ENCODE assay signal across 11 cellular contexts in genomic region chr1:14946011-14946359, GRCh38.
DNase-seq lines count a peak whose midpoint lies in the region; ATAC-seq and TF ChIP-seq lines count a peak whose summit lies in the region.
"Had no signal": no experiment of that assay in that cellular context is flagged by ENCODE, and none has a peak within 500 bp of the region (broad histone marks: within the 10 kb centered on the region; RNA-seq: fewer than 3 reads in every experiment).

No MANE protein-coding gene starts in this region.

- intact Hi-C loops in spleen (cut with DNase I; ENCODE audit: low total_unique reads), result no loop called here
- intact Hi-C loops in posterior vena cava (cut with DNase I), result no loop called here

- no peaks in the 10 kb centered on the region for H3K9me3 ChIP-seq in OCI-LY1 (ENCODE audit: low read length)
- H3K9me3 ChIP-seq in liver (ENCODE audit: control insufficient read depth in 4 of 4, low read length in 3 of 4), result no peaks in the 10 kb centered on the region
- no peaks in the 10 kb centered on the region for H3K9me3 ChIP-seq in spleen

- ATAC-seq in GM18870 (IDR thresholded peaks at IDR 0.05; ENCODE audit: unreplicated experiment) (no peak), HG03025 (IDR thresholded peaks at IDR 0.05; ENCODE audit: low FRiP score, unreplicated experiment) (no peak)
- ATAC-seq: activated CD4-positive, alpha-beta T cell treated with anti-CD3 and anti-CD28 coated beads for 36 hours; stimulated activated naive CD8-positive, alpha-beta T cell treated with anti-CD3 and anti-CD28 coated beads, Interleukin-15, Interleukin-2, amounts not matched to agents 100 U/mL and 50 U/mL, for 24 hours had no signal

- TF ChIP-seq POLR2A in spleen (IDR thresholded peaks at IDR 0.05), result no peak

- WGBS in liver, result 69% methylated on average over 4 of the region's 4 CpGs
- 46 to 71% (median 57%) methylated on average over 4 of the region's 4 CpGs for WGBS in spleen, 5 donors

- no peak overlapping the region; the same call in 1 of the 2 replicates for H3K4me2 ChIP-seq in OCI-LY1 (ENCODE audit: low read length)

- H3K27me3 ChIP-seq in OCI-LY1 (ENCODE audit: insufficient read depth, low read length), result no peaks in the 10 kb centered on the region
- no peaks in the 10 kb centered on the region for H3K27me3 ChIP-seq in liver (ENCODE audit: control insufficient read depth in 4 of 4, insufficient read depth in 4 of 4, low read length in 3 of 4)
- H3K27me3 ChIP-seq in spleen (replicated peaks in 1 of 7), result no peaks in the 10 kb centered on the region

- no peaks in the 10 kb centered on the region for H4K20me1 ChIP-seq in OCI-LY1 (ENCODE audit: insufficient read depth, low read length)

- H3K9ac ChIP-seq in OCI-LY1 (ENCODE audit: low read length) (peak overlapping the region; percentile 25; the same call in 1 of the 2 replicates), liver (ENCODE audit: low read depth in 1 of 2, low read length in 2 of 2) (no peak overlapping the region)

- no peak for TF ChIP-seq RAD21 in liver (IDR thresholded peaks at IDR 0.05)

- no peaks in the 10 kb centered on the region for H3F3A ChIP-seq in OCI-LY1 (ENCODE audit: insufficient read depth, low read length)

- no peaks in the 10 kb centered on the region for H3K79me2 ChIP-seq in OCI-LY1 (ENCODE audit: insufficient read depth, low read length)

- H3K4me3 ChIP-seq in OCI-LY1 (ENCODE audit: low read depth, low read length, poor library complexity, severe bottlenecking) (no peak overlapping the region), coronary artery (peak overlapping the region; percentile 58), liver (ENCODE audit: low read depth in 1 of 3, low read length in 3 of 3) (no peak overlapping the region), spleen (peak overlapping the region in 1 of 8 donors; percentile 5)

- H3K27ac ChIP-seq in OCI-LY1 (ENCODE audit: low read depth, low read length, poor library complexity, severe bottlenecking) (peak overlapping the region; percentile 55), coronary artery (peak overlapping the region; percentile 85 to 97), liver (ENCODE audit: low read depth in 1 of 2, low read length in 2 of 2) (peak overlapping the region; percentile 39 to 80), spleen (peak overlapping the region; percentile 61 to 89 (median 81))

- TF ChIP-seq CTCF in OCI-LY1 (IDR thresholded peaks at IDR 0.05; ENCODE audit: low read length) (no peak), coronary artery (IDR thresholded peaks at IDR 0.05) (no peak), liver (IDR thresholded peaks at IDR 0.05; ENCODE audit: low read depth, low read length, missing input control) (no peak), spleen (IDR thresholded peaks at IDR 0.05 in 8 of 11, conservative IDR thresholded peaks at IDR 0.05 in 3 of 11) (no peak)

- peaks cover 88% of the 10 kb centered on the region for H3K4me1 ChIP-seq in OCI-LY1 (ENCODE audit: insufficient read depth, low read length, severe bottlenecking)
- H3K4me1 ChIP-seq in liver (ENCODE audit: control insufficient read depth in 4 of 4, insufficient read depth in 4 of 4, low read length in 3 of 4), result peaks cover 0 to 6% (median 0%) of the 10 kb centered on the region in 4 donors
- H3K4me1 ChIP-seq in spleen, result peaks cover 15 to 98% (median 65%) of the 10 kb centered on the region in 6 donors

- no peaks in the 10 kb centered on the region for H3K9me2 ChIP-seq in OCI-LY1 (ENCODE audit: low read depth, low read length)

- DNase-seq in coronary artery (ENCODE audit: low spot score) (no peak), spleen (no peak), posterior vena cava (ENCODE audit: low spot score) (no peak), SKM-1 treated with dmso at 0.1 percent for 144 hours (lab: John Stamatoyannopoulos, UW; ENCODE audit: unreplicated experiment) (no peak)
- DNase-seq: activated CD4-positive, alpha-beta T cell treated with anti-CD3 and anti-CD28 coated beads for 36 hours; NCI-H187 treated with DMSO at 0.1 percent for 48 hours; stimulated activated naive CD8-positive, alpha-beta T cell treated with anti-CD3 and anti-CD28 coated beads, Interleukin-15, Interleukin-2, amounts not matched to agents 100 U/mL and 50 U/mL, for 24 hours had no signal

- H3K36me3 ChIP-seq in OCI-LY1 (ENCODE audit: insufficient read depth, low read length) (no peaks in the 10 kb centered on the region), liver (ENCODE audit: control insufficient read depth in 4 of 4, insufficient read depth in 3 of 4, low read depth in 1 of 4, low read length in 3 of 4) (no peaks in the 10 kb centered on the region), spleen (peaks cover 0 to 4% (median 0%) of the 10 kb centered on the region in 6 donors)

- no peak overlapping the region; the same call in 1 of the 2 replicates for H2AFZ ChIP-seq in OCI-LY1 (ENCODE audit: low read length)

TF ChIP-seq in liver, 16 proteins besides CTCF, POLR2A, EP300 and RAD21:
- TF ChIP-seq YY1 (IDR thresholded peaks at IDR 0.05) (no peak), SP1 (IDR thresholded peaks at IDR 0.05) (no peak), MAX (IDR thresholded peaks at IDR 0.05) (no peak), GABPA (IDR thresholded peaks at IDR 0.05 in 1 of 2, conservative IDR thresholded peaks at IDR 0.05 in 1 of 2) (no peak), NR2F2 (IDR thresholded peaks at IDR 0.05) (no peak), FOXA2 (IDR thresholded peaks at IDR 0.05) (no peak), EGR1 (IDR thresholded peaks at IDR 0.05; ENCODE audit: low read depth in 2 of 2) (no peak), HNF4G (IDR thresholded peaks at IDR 0.05) (no peak), RXRA (IDR thresholded peaks at IDR 0.05) (no peak), ATF3 (IDR thresholded peaks at IDR 0.05) (no peak), FOXA1 (IDR thresholded peaks at IDR 0.05) (no peak)
